In genomic region chr6:96520851-96521115, GRCh38 we compare ENCODE assay signal across 10 cellular contexts. TPM values are rescaled to one million over a fixed set of nuclear protein-coding genes. Genes with fewer than 3 reads are reported as not detected.
DNase-seq lines count a peak whose midpoint lies in the region; ATAC-seq and TF ChIP-seq lines count a peak whose summit lies in the region.
"Had no signal": no experiment of that assay in that cellular context is flagged by ENCODE, and none has a peak within 500 bp of the region (broad histone marks: within the 10 kb centered on the region; RNA-seq: fewer than 3 reads in every experiment).

No MANE protein-coding gene starts in this region.

- no peaks in the 10 kb centered on the region for H3K27me3 Mint-ChIP-seq in T-helper 2 cell treated with Interferon-gamma antibody and Interleukin-4, amounts not matched to agents 5 μg/mL and 100 μg/mL, for 36 hours (ENCODE audit: low read depth)
- no peaks in the 10 kb centered on the region for H3K27me3 Mint-ChIP-seq in activated CD4-positive, alpha-beta memory T cell treated with anti-CD3 and anti-CD28 coated beads, Interleukin-2, amount 10 ng/mL, durations not matched to agents 7 days and 5 days

- H3K27me3 ChIP-seq in iPS-20b (ENCODE audit: insufficient read depth, low read length) (no peaks in the 10 kb centered on the region), suprapubic skin (no peaks in the 10 kb centered on the region)

- POLR2A ChIA-PET in activated CD4-positive, alpha-beta memory T cell treated with anti-CD3 and anti-CD28 coated beads, Interleukin-2, amount 10 ng/mL, durations not matched to agents 7 days and 5 days (lab: Charles Lee) = interaction anchor here (0.7 to 1.3 kb wide), 5 partner anchors 11 to 55 kb away, joined by 3 to 12 read pairs (median 4); no protein-coding TSS in a partner anchor

- ATAC-seq in HG03025 (IDR thresholded peaks at IDR 0.05; ENCODE audit: low FRiP score, unreplicated experiment) = no peak
- no peak for ATAC-seq in GM21515 (IDR thresholded peaks at IDR 0.05; ENCODE audit: unreplicated experiment)

- peaks cover 13% of the 10 kb centered on the region for H3K4me1 Mint-ChIP-seq in T-helper 2 cell treated with Interferon-gamma antibody and Interleukin-4, amounts not matched to agents 5 μg/mL and 100 μg/mL, for 36 hours (ENCODE audit: low read depth)
- H3K4me1 Mint-ChIP-seq in activated CD4-positive, alpha-beta memory T cell treated with anti-CD3 and anti-CD28 coated beads, Interleukin-2, amount 10 ng/mL, durations not matched to agents 7 days and 5 days = peaks cover 22% of the 10 kb centered on the region

- CTCF ChIA-PET in activated CD4-positive, alpha-beta memory T cell treated with anti-CD3 and anti-CD28 coated beads, Interleukin-2, amount 10 ng/mL, durations not matched to agents 7 days and 5 days (lab: Charles Lee) = interaction anchor here (0.6 to 2.6 kb wide), 2 partner anchors 21 to 53 kb away, joined by 3 to 18 read pairs; no protein-coding TSS in a partner anchor

- H3K4me1 ChIP-seq in iPS-20b (ENCODE audit: insufficient read depth, low read length) = peaks cover 15% of the 10 kb centered on the region; the same call in 1 of the 2 replicates
- peaks cover 27% of the 10 kb centered on the region for H3K4me1 ChIP-seq in suprapubic skin

- H3K4me3 ChIP-seq in iPS-20b (ENCODE audit: low read length) (peak overlapping the region; percentile 99), suprapubic skin (peak overlapping the region; percentile 90)

- peaks cover 10% of the 10 kb centered on the region for H3K36me3 Mint-ChIP-seq in T-helper 2 cell treated with Interferon-gamma antibody and Interleukin-4, amounts not matched to agents 5 μg/mL and 100 μg/mL, for 36 hours (ENCODE audit: low read depth)
- peaks cover 18% of the 10 kb centered on the region for H3K36me3 Mint-ChIP-seq in activated CD4-positive, alpha-beta memory T cell treated with anti-CD3 and anti-CD28 coated beads, Interleukin-2, amount 10 ng/mL, durations not matched to agents 7 days and 5 days (ENCODE audit: low read depth)

- DNase-seq in T-helper 2 cell treated with Interferon-gamma antibody and Interleukin-4, amounts not matched to agents 5 μg/mL and 100 μg/mL, for 36 hours (ENCODE audit: low spot score) = no peak
- no peak for DNase-seq in T-helper 2 cell
- DNase-seq in activated CD4-positive, alpha-beta memory T cell treated with anti-CD3 and anti-CD28 coated beads, Interleukin-2, amount 10 ng/mL, durations not matched to agents 7 days and 5 days = no peak
- no peak for DNase-seq in suprapubic skin (ENCODE audit: low spot score in 2 of 2)
- DNase-seq in KBM-7 = no peak
- DNase-seq: DMS 273 treated with DMSO at 0.1 percent for 48 hours had no signal

- no peak for TF ChIP-seq POLR2A in suprapubic skin (IDR thresholded peaks at IDR 0.05)

- in situ Hi-C loops in KBM-7 (cut with MboI; ENCODE audit: low pct_unique_long_range_greater_than_20kb, low sequenced_read_pairs) = no loop called here

- TF ChIP-seq EP300 in suprapubic skin (IDR thresholded peaks at IDR 0.05) = no peak

- peak overlapping the region; percentile 99 for H3K9ac ChIP-seq in iPS-20b (ENCODE audit: low read depth, low read length)

- no peak for TF ChIP-seq CTCF in suprapubic skin (IDR thresholded peaks at IDR 0.05)

- H3K9me3 ChIP-seq in iPS-20b (ENCODE audit: insufficient read depth, low read depth, low read length) (no peaks in the 10 kb centered on the region), suprapubic skin (no peaks in the 10 kb centered on the region)

- H3K27ac Mint-ChIP-seq in T-helper 2 cell treated with Interferon-gamma antibody and Interleukin-4, amounts not matched to agents 5 μg/mL and 100 μg/mL, for 36 hours = peak overlapping the region; percentile 50
- peak overlapping the region; percentile 40 for H3K27ac Mint-ChIP-seq in activated CD4-positive, alpha-beta memory T cell treated with anti-CD3 and anti-CD28 coated beads, Interleukin-2, amount 10 ng/mL, durations not matched to agents 7 days and 5 days

- H3K36me3 ChIP-seq in iPS-20b (ENCODE audit: insufficient read depth, low read depth, low read length) (peaks cover 9% of the 10 kb centered on the region), suprapubic skin (peaks cover 5% of the 10 kb centered on the region)

- H3K4me3 Mint-ChIP-seq in T-helper 2 cell treated with Interferon-gamma antibody and Interleukin-4, amounts not matched to agents 5 μg/mL and 100 μg/mL, for 36 hours = peak overlapping the region; percentile 100
- H3K4me3 Mint-ChIP-seq in activated CD4-positive, alpha-beta memory T cell treated with anti-CD3 and anti-CD28 coated beads, Interleukin-2, amount 10 ng/mL, durations not matched to agents 7 days and 5 days = peak overlapping the region; percentile 100

- H3K27ac ChIP-seq in iPS-20b (ENCODE audit: low read length) (peak overlapping the region; percentile 90), suprapubic skin (peak overlapping the region; percentile 96)

- no peaks in the 10 kb centered on the region for H3K9me3 Mint-ChIP-seq in T-helper 2 cell treated with Interferon-gamma antibody and Interleukin-4, amounts not matched to agents 5 μg/mL and 100 μg/mL, for 36 hours
- no peaks in the 10 kb centered on the region for H3K9me3 Mint-ChIP-seq in activated CD4-positive, alpha-beta memory T cell treated with anti-CD3 and anti-CD28 coated beads, Interleukin-2, amount 10 ng/mL, durations not matched to agents 7 days and 5 days

RNA-seq across cellular contexts. Expression of gene UFL1, which starts 0.8 kb away (rescaled TPM):
- total RNA-seq in activated CD4-positive, alpha-beta memory T cell treated with anti-CD3 and anti-CD28 coated beads, Interleukin-2, amount 10 ng/mL, durations not matched to agents 7 days and 5 days = 10 to 100 TPM; 22.5 to 23.5 TPM
- 10 to 100 TPM; 19.4 to 34.4 (median 22.3) TPM for total RNA-seq in suprapubic skin

RNA-seq across cellular contexts. Expression of gene FHL5, which starts 42.1 kb away (rescaled TPM):
- not detected for total RNA-seq in activated CD4-positive, alpha-beta memory T cell treated with anti-CD3 and anti-CD28 coated beads, Interleukin-2, amount 10 ng/mL, durations not matched to agents 7 days and 5 days
- 10 to 100 TPM in 1 of 4 donors, 1 to 10 TPM in 3; 2.5 to 12.6 (median 6.9) TPM for total RNA-seq in suprapubic skin
- total RNA-seq: T-helper 1 cell treated with Interleukin-12 subunit alpha and Interleukin-12 subunit beta and Interleukin-4 antibody, amounts not matched to agents 30 ng/mL and 1 ng/mL, for 36 hours had no signal
